9 cellular contexts compared by ENCODE assay signal in genomic region chr16:87681990-87682570, GRCh38.
DNase-seq lines count a peak whose midpoint lies in the region; ATAC-seq, FAIRE-seq and TF ChIP-seq lines count a peak whose summit lies in the region.
"Had no signal": no experiment of that assay in that cellular context is flagged by ENCODE, and none has a peak within 500 bp of the region (broad histone marks: within the 10 kb centered on the region; RNA-seq: fewer than 3 reads in every experiment).

No MANE protein-coding gene starts in this region.

- H3K9me3 ChIP-seq in endothelial cell of umbilical vein (replicated peaks; ENCODE audit: control insufficient read depth, insufficient read depth, low read length) (no peaks in the 10 kb centered on the region), testis (no peaks in the 10 kb centered on the region)

- no peaks in the 10 kb centered on the region for H3K36me3 ChIP-seq in endothelial cell of umbilical vein (ENCODE audit: control insufficient read depth in 2 of 2, extremely low read depth in 1 of 2, insufficient read depth in 2 of 2, low read length in 2 of 2)
- no peaks in the 10 kb centered on the region for H3K36me3 ChIP-seq in testis (ENCODE audit: low read depth, missing control alignments)

- no peak overlapping the region for H3K27ac Mint-ChIP-seq in activated naive CD4-positive, alpha-beta T cell treated with anti-CD3 and anti-CD28 coated beads, Interleukin-2, amount 10 ng/mL, durations not matched to agents 7 days and 5 days
- no peak overlapping the region for H3K27ac Mint-ChIP-seq in stimulated activated effector memory CD8-positive, alpha-beta T cell treated with anti-CD3 and anti-CD28 coated beads, Interleukin-12 subunit alpha, Interleukin-12 subunit beta, amount 100 ng/mL, for 72 hours

- no peaks in the 10 kb centered on the region for H3K36me3 Mint-ChIP-seq in activated naive CD4-positive, alpha-beta T cell treated with anti-CD3 and anti-CD28 coated beads, Interleukin-2, amount 10 ng/mL, durations not matched to agents 7 days and 5 days
- H3K36me3 Mint-ChIP-seq in stimulated activated effector memory CD8-positive, alpha-beta T cell treated with anti-CD3 and anti-CD28 coated beads, Interleukin-12 subunit alpha, Interleukin-12 subunit beta, amount 100 ng/mL, for 72 hours: no peaks in the 10 kb centered on the region

- no peaks in the 10 kb centered on the region for H3K9me3 Mint-ChIP-seq in activated naive CD4-positive, alpha-beta T cell treated with anti-CD3 and anti-CD28 coated beads, Interleukin-2, amount 10 ng/mL, durations not matched to agents 7 days and 5 days
- H3K9me3 Mint-ChIP-seq in stimulated activated effector memory CD8-positive, alpha-beta T cell treated with anti-CD3 and anti-CD28 coated beads, Interleukin-12 subunit alpha, Interleukin-12 subunit beta, amount 100 ng/mL, for 72 hours: no peaks in the 10 kb centered on the region

- intact Hi-C loops in endothelial cell of umbilical vein (cut with micrococcal nuclease): no loop called here
- intact Hi-C loops in testis (cut with DNase I; ENCODE audit: low total_unique reads): no loop called here

- no peak overlapping the region for H3K9ac ChIP-seq in endothelial cell of umbilical vein (replicated peaks; ENCODE audit: extremely low read depth, insufficient read depth, low read length)

- dilution Hi-C loops in endothelial cell of umbilical vein (cut with MboI; ENCODE audit: extremely low pct_ligation_motif_present, low sequenced_read_pairs): no loop called here

- peak; percentile 80 for FAIRE-seq in endothelial cell of umbilical vein (lab: Jason Lieb, UNC)

- peak; percentile 43 for ATAC-seq in stimulated activated effector memory CD8-positive, alpha-beta T cell treated with anti-CD3 and anti-CD28 coated beads, Interleukin-12 subunit alpha, Interleukin-12 subunit beta, amount 100 ng/mL, for 72 hours

- H3K4me3 ChIP-seq in endothelial cell of umbilical vein (replicated peaks in 1 of 3; ENCODE audit: insufficient read depth in 1 of 3, low read depth in 1 of 3, low read length in 3 of 3) (no peak overlapping the region), testis (no peak overlapping the region)

- H3K27ac ChIP-seq in endothelial cell of umbilical vein (ENCODE audit: insufficient read depth, low read depth, low read length) (no peak overlapping the region), testis (no peak overlapping the region)
- H3K27ac ChIP-seq: HL-60 had no signal

- CTCF ChIA-PET in activated naive CD4-positive, alpha-beta T cell treated with anti-CD3 and anti-CD28 coated beads, Interleukin-2, amount 10 ng/mL, durations not matched to agents 7 days and 5 days (lab: Charles Lee): no interaction called here
- CTCF ChIA-PET in endothelial cell of umbilical vein (lab: Charles Lee): interaction anchor here (0.6 to 1.5 kb wide), 11 partner anchors 9 to 183 kb away, joined by 3 to 9 read pairs (median 4); no protein-coding TSS in a partner anchor

- TF ChIP-seq POLR2A in endothelial cell of umbilical vein (IDR thresholded peaks at IDR 0.05; ENCODE audit: low read depth, low read length): no peak
- TF ChIP-seq POLR2A in testis (IDR thresholded peaks at IDR 0.05): no peak

- peaks cover 21% of the 10 kb centered on the region for H3K27me3 Mint-ChIP-seq in activated naive CD4-positive, alpha-beta T cell treated with anti-CD3 and anti-CD28 coated beads, Interleukin-2, amount 10 ng/mL, durations not matched to agents 7 days and 5 days

- no peak overlapping the region for H3K4me3 Mint-ChIP-seq in activated naive CD4-positive, alpha-beta T cell treated with anti-CD3 and anti-CD28 coated beads, Interleukin-2, amount 10 ng/mL, durations not matched to agents 7 days and 5 days
- H3K4me3 Mint-ChIP-seq in stimulated activated effector memory CD8-positive, alpha-beta T cell treated with anti-CD3 and anti-CD28 coated beads, Interleukin-12 subunit alpha, Interleukin-12 subunit beta, amount 100 ng/mL, for 72 hours: no peak overlapping the region

- 61 to 69% methylated on average over 9 of the region's 9 CpGs for WGBS in testis, 2 donors

- POLR2A ChIA-PET in endothelial cell of umbilical vein (lab: Charles Lee): no interaction called here

- H2AFZ ChIP-seq in endothelial cell of umbilical vein (ENCODE audit: low read depth, low read length): no peak overlapping the region

- no peaks in the 10 kb centered on the region for H4K20me1 ChIP-seq in endothelial cell of umbilical vein (replicated peaks; ENCODE audit: control insufficient read depth, extremely low read depth, insufficient read depth, low read length)

- no peaks in the 10 kb centered on the region for H3K27me3 ChIP-seq in endothelial cell of umbilical vein (ENCODE audit: control insufficient read depth in 2 of 2, insufficient read depth in 2 of 2, low read length in 2 of 2)
- H3K27me3 ChIP-seq in testis: no peaks in the 10 kb centered on the region

- H3K4me2 ChIP-seq in endothelial cell of umbilical vein (ENCODE audit: insufficient read depth, low read length): no peak overlapping the region

- no peaks in the 10 kb centered on the region for H3K9me1 ChIP-seq in endothelial cell of umbilical vein (replicated peaks; ENCODE audit: control insufficient read depth, extremely low read depth, insufficient read depth, low read length)

- H3K4me1 Mint-ChIP-seq in activated naive CD4-positive, alpha-beta T cell treated with anti-CD3 and anti-CD28 coated beads, Interleukin-2, amount 10 ng/mL, durations not matched to agents 7 days and 5 days: peaks cover 2% of the 10 kb centered on the region
- H3K4me1 Mint-ChIP-seq in stimulated activated effector memory CD8-positive, alpha-beta T cell treated with anti-CD3 and anti-CD28 coated beads, Interleukin-12 subunit alpha, Interleukin-12 subunit beta, amount 100 ng/mL, for 72 hours: peaks cover 13% of the 10 kb centered on the region

- peak; percentile 31 for DNase-seq in activated naive CD4-positive, alpha-beta T cell treated with anti-CD3 and anti-CD28 coated beads, Interleukin-2, amount 10 ng/mL, durations not matched to agents 7 days and 5 days
- no peak for DNase-seq in activated naive CD4-positive, alpha-beta T cell treated with Interleukin-2 at 50 U/mL for 16 hours
- peak; percentile 56 for DNase-seq in NCI-H226
- peak; percentile 63 for DNase-seq in endothelial cell of umbilical vein (ENCODE audit: low read depth, low spot score)
- no peak for DNase-seq in stimulated activated effector memory CD8-positive, alpha-beta T cell treated with anti-CD3 and anti-CD28 coated beads, Interleukin-12 subunit alpha, Interleukin-12 subunit beta, amount 100 ng/mL, for 72 hours (ENCODE audit: low spot score in 2 of 2)
- DNase-seq in activated gamma-delta T cell (lab: John Stamatoyannopoulos, UW): no peak
- DNase-seq in hypothalamus (lab: John Stamatoyannopoulos, UW): no peak
- no peak for DNase-seq in testis

- H3K4me1 ChIP-seq in endothelial cell of umbilical vein (ENCODE audit: control insufficient read depth, extremely low read depth, insufficient read depth, low read length) (no peaks in the 10 kb centered on the region), testis (peaks cover 4% of the 10 kb centered on the region)

- H3K79me2 ChIP-seq in endothelial cell of umbilical vein (ENCODE audit: control insufficient read depth, insufficient read depth, low read length): no peaks in the 10 kb centered on the region

- BruUV-seq in endothelial cell of umbilical vein (replicated peaks; lab: Mats Ljungman, UMichigan): no TSS peak

- TF ChIP-seq CTCF in endothelial cell of umbilical vein (IDR thresholded peaks at IDR 0.05; ENCODE audit: extremely low read depth in 1 of 2, insufficient read depth in 1 of 2, low read depth in 1 of 2, low read length in 2 of 2) (peak; percentile 43 to 65), testis (IDR thresholded peaks at IDR 0.05) (no peak)

TF ChIP-seq in endothelial cell of umbilical vein, 7 proteins besides CTCF, POLR2A, EP300 and RAD21:
- TF ChIP-seq FOS (IDR thresholded peaks at IDR 0.05; ENCODE audit: borderline replicate concordance, insufficient read depth, low read length) (no peak), MYC (IDR thresholded peaks at IDR 0.05; ENCODE audit: low read depth, low read length) (no peak), GATA2 (IDR thresholded peaks at IDR 0.05; ENCODE audit: insufficient read depth, insufficient read length, low read depth, low read length) (no peak)
- TF ChIP-seq, protein P1, sequence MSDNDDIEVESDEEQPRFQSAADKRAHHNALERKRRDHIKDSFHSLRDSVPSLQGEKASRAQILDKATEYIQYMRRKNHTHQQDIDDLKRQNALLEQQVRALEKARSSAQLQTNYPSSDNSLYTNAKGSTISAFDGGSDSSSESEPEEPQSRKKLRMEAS (IDR thresholded peaks at IDR 0.05; ENCODE audit: insufficient read depth, insufficient read length): peak; percentile 53

Comparison
In these comparisons a context has a peak if more than half of its experiments do, and no peak if none do; other contexts are left out.
1. DNase-seq: peak in activated naive CD4-positive, alpha-beta T cell treated with anti-CD3 and anti-CD28 coated beads, Interleukin-2, amount 10 ng/mL, durations not matched to agents 7 days and 5 days (single experiment), NCI-H226 (single experiment) and endothelial cell of umbilical vein (single experiment); none in activated naive CD4-positive, alpha-beta T cell treated with Interleukin-2 at 50 U/mL for 16 hours (single experiment), stimulated activated effector memory CD8-positive, alpha-beta T cell treated with anti-CD3 and anti-CD28 coated beads, Interleukin-12 subunit alpha, Interleukin-12 subunit beta, amount 100 ng/mL, for 72 hours (0 of 2), activated gamma-delta T cell (single experiment), hypothalamus (0 of 51) and testis (single experiment).
2. CTCF ChIP-seq: peak in endothelial cell of umbilical vein (2 of 2); none in testis (0 of 3).